ENCODE assay signal across 31 cellular contexts in the genomic region with DNA sequence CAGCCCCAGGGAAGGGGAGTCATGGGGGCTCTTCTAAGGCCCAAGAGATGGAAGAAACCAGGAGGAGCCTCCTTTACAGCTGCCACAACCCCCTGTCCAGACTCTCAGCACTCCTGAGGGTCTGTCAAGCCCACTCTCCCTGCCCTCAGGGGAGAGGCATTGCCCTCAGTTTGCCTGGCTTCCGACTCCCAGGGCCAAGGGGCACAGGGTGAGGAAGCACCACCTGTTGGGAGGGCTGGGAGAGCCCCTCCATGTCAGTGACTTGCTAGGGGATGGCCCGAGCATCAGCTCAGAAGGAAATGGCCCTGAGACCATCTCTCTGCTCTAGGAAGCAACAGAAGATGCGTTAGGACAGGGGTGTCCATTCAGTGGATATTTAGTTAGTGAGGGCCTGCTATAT. TPM values are rescaled to one million over a fixed set of nuclear protein-coding genes. Genes with fewer than 3 reads are reported as not detected.
A peak's percentile ranks its signal among the peaks of the same experiment; 100 is the strongest.
DNase-seq lines count a peak whose midpoint lies in the region; ATAC-seq, FAIRE-seq and TF ChIP-seq lines count a peak whose summit lies in the region.
"Had no signal": no experiment of that assay in that cellular context is flagged by ENCODE, and none has a peak within 500 bp of the region (broad histone marks: within the 10 kb centered on the region; RNA-seq: fewer than 3 reads in every experiment).

No MANE protein-coding gene starts in this region.

- H3K36me3 ChIP-seq in PC-9 (ENCODE audit: low read depth) (peaks cover 12% of the 10 kb centered on the region; the same call in 1 of the 2 replicates), spleen (no peaks in the 10 kb centered on the region)
- H3K36me3 ChIP-seq: brain microvascular endothelial cell, gastroesophageal sphincter, neural progenitor cell had no signal

- peaks cover 67% of the 10 kb centered on the region for H3F3A ChIP-seq in PC-9 (ENCODE audit: insufficient read depth, low read depth)

- H3K4me1 ChIP-seq in A549, result peaks cover 82% of the 10 kb centered on the region
- H3K4me1 ChIP-seq in PC-9 (replicated peaks; ENCODE audit: insufficient read depth), result peaks cover 84% of the 10 kb centered on the region
- H3K4me1 ChIP-seq in spleen, result peaks cover 6 to 58% (median 32%) of the 10 kb centered on the region in 6 donors
- H3K4me1 ChIP-seq: neural progenitor cell had no signal

- FAIRE-seq in A549 (lab: Jason Lieb, UNC) (no peak), GM12891 (lab: Jason Lieb, UNC) (no peak)
- FAIRE-seq: A204.1, endothelial cell of umbilical vein, GM18507, H54, HepG2 had no signal

- TF ChIP-seq CTCF in A549 (IDR thresholded peaks at IDR 0.05), result no peak
- TF ChIP-seq CTCF in PC-9 (conservative IDR thresholded peaks at IDR 0.05), result no peak
- no peak for TF ChIP-seq CTCF in spleen (IDR thresholded peaks at IDR 0.05 in 8 of 11, conservative IDR thresholded peaks at IDR 0.05 in 3 of 11)

- H3K27me3 ChIP-seq in PC-9 (ENCODE audit: insufficient read depth, low read depth) (no peaks in the 10 kb centered on the region), spleen (replicated peaks in 1 of 7) (peaks cover 0 to 14% (median 0%) of the 10 kb centered on the region in 7 donors)
- H3K27me3 ChIP-seq: brain microvascular endothelial cell, gastroesophageal sphincter, neural progenitor cell had no signal

- TF ChIP-seq RAD21 in A549 (conservative IDR thresholded peaks at IDR 0.05 in 1 of 2, IDR thresholded peaks at IDR 0.05 in 1 of 2), result no peak

- H3K4me2 ChIP-seq in A549 (no peak overlapping the region), PC-9 (no peak overlapping the region)
- H3K4me2 ChIP-seq: neural progenitor cell had no signal

- WGBS in A549 (ENCODE audit: missing lambda C conversion rate), result 81% methylated on average over 2 of the region's 3 CpGs
- 88 to 93% (median 91%) methylated on average over 3 of the region's 3 CpGs for WGBS in spleen, 5 donors

- peak overlapping the region; percentile 91 to 95; a peak in 5 of 6 replicates for H3K27ac ChIP-seq in A549
- H3K27ac ChIP-seq in PC-9, result peak overlapping the region; percentile 99
- peak overlapping the region; percentile 100 for H3K27ac ChIP-seq in epithelial cell of prostate
- no peak overlapping the region for H3K27ac ChIP-seq in spleen
- H3K27ac ChIP-seq: brain microvascular endothelial cell, neural progenitor cell had no signal

- CTCF ChIA-PET in A549 (lab: Yijun Ruan, JAX), result interaction anchor here (0.6 to 1.8 kb wide), 6 partner anchors 8 to 192 kb away, joined by 3 to 9 read pairs (median 4); a partner anchor contains a TSS
- CTCF ChIA-PET in PC-9 (lab: Charles Lee), result interaction anchor here (1.1 to 1.8 kb wide), 2 partner anchors 8 to 45 kb away, joined by 3 to 5 read pairs; no protein-coding TSS in a partner anchor

- no peak overlapping the region for H2AFZ ChIP-seq in PC-9
- H2AFZ ChIP-seq: neural progenitor cell had no signal

- intact Hi-C loops in PC-9 (cut with micrococcal nuclease; ENCODE audit: unreplicated experiment) (loop anchor here (10.0 kb wide), 1 partner anchor 979 kb away; no protein-coding TSS in a partner anchor), spleen (cut with DNase I; ENCODE audit: low total_unique reads) (no loop called here), head of caudate nucleus (cut with DNase I) (no loop called here)

- H3K4me3 ChIP-seq in A549 (no peak overlapping the region), PC-9 (no peak overlapping the region), spleen (no peak overlapping the region)
- H3K4me3 ChIP-seq: gastroesophageal sphincter, neural progenitor cell had no signal

- TF ChIP-seq POLR2A in A549 (IDR thresholded peaks at IDR 0.05; ENCODE audit: low read length), result no peak
- no peak for TF ChIP-seq POLR2A in spleen (IDR thresholded peaks at IDR 0.05)
- no peak for TF ChIP-seq POLR2A in GM12891 (IDR thresholded peaks at IDR 0.05; ENCODE audit: low read depth, low read length)

- TF ChIP-seq EP300 in A549 (IDR thresholded peaks at IDR 0.05), result no peak

- H3K9me2 ChIP-seq in PC-9 (ENCODE audit: insufficient read depth), result no peaks in the 10 kb centered on the region

- peaks cover 62% of the 10 kb centered on the region for H3K79me2 ChIP-seq in PC-9 (ENCODE audit: low read depth)

- DNase-seq in A549 (ENCODE audit: low read depth in 1 of 2, low spot score in 1 of 2) (no peak), PC-9 (no peak), epithelial cell of prostate (ENCODE audit: low read depth, low spot score) (no peak), spleen (peak; percentile 50), GM12891 (ENCODE audit: insufficient read length, low spot score) (no peak), head of caudate nucleus (no peak)
- DNase-seq in stimulated activated CD4-positive, alpha-beta T cell treated with anti-CD3 and anti-CD28 coated beads, Interleukin-4, amount 100 ng/mL, for 1 hour, result no peak
- DNase-seq: activated CD4-positive, alpha-beta memory T cell treated with anti-CD3 and anti-CD28 coated beads, Interleukin-2, amount 10 ng/mL, durations not matched to agents 7 days and 5 days; activated CD4-positive, alpha-beta T cell treated with anti-CD3 and anti-CD28 coated beads for 1 hour; activated CD8-positive, alpha-beta memory T cell treated with anti-CD3 and anti-CD28 coated beads, Interleukin-2, amount 50 U/mL, for 48 hours; activated naive CD4-positive, alpha-beta T cell treated with Interleukin-2 at 50 U/mL for 16 hours; brain microvascular endothelial cell; CD8-positive, alpha-beta memory T cell; Karpas-422; mesendoderm; NCI-H1417 treated with DMSO at 0.1 percent for 48 hours; NCI-H2029 treated with DMSO at 0.1 percent for 48 hours; NCI-H2227 treated with DMSO at 0.1 percent for 48 hours; NCI-H526; PC-3; right cardiac atrium; SHP77 had no signal

- POLR2A ChIA-PET in A549 (lab: Yijun Ruan, JAX) (no interaction called here), PC-9 (lab: Charles Lee; ENCODE audit: unreplicated experiment) (interaction anchor here (0.7 kb wide), 1 partner anchor 221 kb away, joined by 4 read pairs; no protein-coding TSS in a partner anchor)

- BruUV-seq in PC-9 (replicated peaks; lab: Mats Ljungman, UMichigan), result no TSS peak

- no peaks in the 10 kb centered on the region for H4K20me1 ChIP-seq in PC-9 (ENCODE audit: insufficient read depth)

- no peak for ATAC-seq in A549
- no peak for ATAC-seq in HG02798 (IDR thresholded peaks at IDR 0.05; ENCODE audit: poor library complexity, unreplicated experiment)
- ATAC-seq: gastroesophageal sphincter, HepG2, left lobe of liver, PC-3, right cardiac atrium had no signal

- no peaks in the 10 kb centered on the region for H3K9me3 ChIP-seq in A549
- no peaks in the 10 kb centered on the region for H3K9me3 ChIP-seq in PC-9 (ENCODE audit: insufficient read depth, low read depth)
- no peaks in the 10 kb centered on the region for H3K9me3 ChIP-seq in spleen
- H3K9me3 ChIP-seq: gastroesophageal sphincter had no signal

TF ChIP-seq in A549, 52 proteins besides CTCF, POLR2A, EP300 and RAD21 (continues in another document):
- TF ChIP-seq HOXB5 (CRISPR knock-in tag; IDR thresholded peaks at IDR 0.05), result no peak
- no peak for TF ChIP-seq JUNB (IDR thresholded peaks at IDR 0.05)
- TF ChIP-seq HOXB13 (CRISPR knock-in tag; IDR thresholded peaks at IDR 0.05; ENCODE audit: low read depth), result no peak
- no peak for TF ChIP-seq EHF (CRISPR knock-in tag; IDR thresholded peaks at IDR 0.05)
- no peak for TF ChIP-seq BHLHE40 (IDR thresholded peaks at IDR 0.05; ENCODE audit: low read depth, low read length)
- TF ChIP-seq, protein P1, sequence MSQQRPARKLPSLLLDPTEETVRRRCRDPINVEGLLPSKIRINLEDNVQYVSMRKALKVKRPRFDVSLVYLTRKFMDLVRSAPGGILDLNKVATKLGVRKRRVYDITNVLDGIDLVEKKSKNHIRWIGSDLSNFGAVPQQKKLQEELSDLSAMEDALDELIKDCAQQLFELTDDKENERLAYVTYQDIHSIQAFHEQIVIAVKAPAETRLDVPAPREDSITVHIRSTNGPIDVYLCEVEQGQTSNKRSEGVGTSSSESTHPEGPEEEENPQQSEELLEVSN (IDR thresholded peaks at IDR 0.05; ENCODE audit: borderline replicate concordance, low read depth), result no peak
- no peak for TF ChIP-seq RCOR1 (IDR thresholded peaks at IDR 0.05; ENCODE audit: low read depth, low read length)

TF ChIP-seq in GM12891, 5 proteins besides CTCF, POLR2A, EP300 and RAD21:
- TF ChIP-seq POU2F2 (IDR thresholded peaks at IDR 0.05; ENCODE audit: low read depth, low read length), result no peak
- no peak for TF ChIP-seq PAX5 (IDR thresholded peaks at IDR 0.05; ENCODE audit: insufficient read depth, low read length, severe bottlenecking)
- TF ChIP-seq TAF1 (IDR thresholded peaks at IDR 0.05; ENCODE audit: low read depth, low read length), result no peak
- no peak for TF ChIP-seq POLR2AphosphoS5 (IDR thresholded peaks at IDR 0.05; ENCODE audit: low read depth, low read length)
- no peak for TF ChIP-seq SPI1 (IDR thresholded peaks at IDR 0.05; ENCODE audit: low read depth, low read length)

RNA-seq across cellular contexts. Expression of a gene that starts 36.1 kb away (rescaled TPM):
- polyA plus RNA-seq in A549 (2011; rRNA removed) (4.9 and 6.3 TPM in 2 replicates), A549 (2017; fragmentation: RNase III; extraction: RNeasy Plus Mini Kit Qiagen cat#74134 plus additional on column Dnase treatment) (9.9 to 17.1 TPM (median 14.4 TPM) in 3 replicates), spleen (1 to 10 TPM; 3.4 to 6.7 (median 4.2) TPM)
- 3.3 and 5.0 TPM in 2 replicates for polyA plus RNA-seq in A549 (2012; cell fraction: cytosol; rRNA removed)
- 21.8 and 25.3 TPM in 2 replicates for polyA plus RNA-seq in A549 (2012; cell fraction: nucleus; rRNA removed)
- polyA minus RNA-seq in A549 (2011; rRNA and poly(A)+ RNA removed), result 9.0 and 9.7 TPM in 2 replicates
- total RNA-seq in PC-9 (2021) (121 and 124 TPM in 2 replicates), spleen (10 to 100 TPM in 1 of 7 donors, 1 to 10 TPM in 6; 4.3 to 10.7 (median 6.3) TPM)
- 0.08 TPM for polyA plus RNA-seq in GM12891 (2012; ENCODE audit: low read depth, missing spikeins)

Comparison
In these comparisons a context has a peak if more than half of its experiments do, and no peak if none do; other contexts are left out.
1. H3K27ac ChIP-seq: peak in A549 (2 of 2), PC-9 (single experiment) and epithelial cell of prostate (single experiment); none in spleen (0 of 8).
2. RNA of a gene that starts 36.1 kb away (total RNA-seq): 121 to 124 TPM in PC-9; 4.3 to 10.7 TPM in spleen; every median in the first group is over 10 times any median in the second.